8 cellular contexts compared by ENCODE assay signal in genomic region chr6:82040405-82041221, GRCh38.
DNase-seq lines count a peak whose midpoint lies in the region; ATAC-seq, FAIRE-seq and TF ChIP-seq lines count a peak whose summit lies in the region.

No MANE protein-coding gene starts in this region.

- DNase-seq in AG09309 (ENCODE audit: low read depth): no peak
- no peak for DNase-seq in GM12891 (ENCODE audit: insufficient read length, low spot score)
- DNase-seq in NAMALWA (ENCODE audit: low spot score): peak; percentile 61
- DNase-seq in left ventricle myocardium superior: no peak
- no peak for DNase-seq in sciatic nerve (ENCODE audit: low spot score)
- no peak for DNase-seq in NCI-H1436 (lab: John Stamatoyannopoulos, UW)

- TF ChIP-seq CTCF in AG09309 (IDR thresholded peaks at IDR 0.05; ENCODE audit: control insufficient read depth, insufficient read depth, low read depth, low read length, missing control alignments): peak; percentile 78
- peak; percentile 84 for TF ChIP-seq CTCF in WI38 (IDR thresholded peaks at IDR 0.05; ENCODE audit: low read depth, low read length)

- TF ChIP-seq POLR2A in GM12891 (IDR thresholded peaks at IDR 0.05; ENCODE audit: low read depth, low read length): no peak

- peak; percentile 31 for FAIRE-seq in GM12891 (lab: Jason Lieb, UNC)

- intact Hi-C loops in left ventricle myocardium superior (cut with micrococcal nuclease) (loop anchor here (10.0 kb wide), 1 partner anchor 286 kb away; the partner anchor contains the start of gene TENT5A), sciatic nerve (cut with DNase I) (no loop called here)

- H3K4me3 ChIP-seq in AG09309 (ENCODE audit: control insufficient read depth, low read depth, low read length) (no peak overlapping the region), WI38 (ENCODE audit: low read depth, low read length) (no peak overlapping the region)

- peak; percentile 82 for ATAC-seq in HG02610 (IDR thresholded peaks at IDR 0.05; ENCODE audit: unreplicated experiment)
- peak; percentile 89 for ATAC-seq in left ventricle myocardium superior
- peak; percentile 91 for ATAC-seq in sciatic nerve

TF ChIP-seq in GM12891, 5 proteins besides CTCF, POLR2A, EP300 and RAD21:
- no peak for TF ChIP-seq SPI1 (IDR thresholded peaks at IDR 0.05; ENCODE audit: low read depth, low read length)
- no peak for TF ChIP-seq PAX5 (IDR thresholded peaks at IDR 0.05; ENCODE audit: insufficient read depth, low read length, severe bottlenecking)
- no peak for TF ChIP-seq TAF1 (IDR thresholded peaks at IDR 0.05; ENCODE audit: low read depth, low read length)
- no peak for TF ChIP-seq POLR2AphosphoS5 (IDR thresholded peaks at IDR 0.05; ENCODE audit: low read depth, low read length)
- no peak for TF ChIP-seq POU2F2 (IDR thresholded peaks at IDR 0.05; ENCODE audit: low read depth, low read length)
